Comparison of ENCODE assay signal across 32 cellular contexts in the genomic region with DNA sequence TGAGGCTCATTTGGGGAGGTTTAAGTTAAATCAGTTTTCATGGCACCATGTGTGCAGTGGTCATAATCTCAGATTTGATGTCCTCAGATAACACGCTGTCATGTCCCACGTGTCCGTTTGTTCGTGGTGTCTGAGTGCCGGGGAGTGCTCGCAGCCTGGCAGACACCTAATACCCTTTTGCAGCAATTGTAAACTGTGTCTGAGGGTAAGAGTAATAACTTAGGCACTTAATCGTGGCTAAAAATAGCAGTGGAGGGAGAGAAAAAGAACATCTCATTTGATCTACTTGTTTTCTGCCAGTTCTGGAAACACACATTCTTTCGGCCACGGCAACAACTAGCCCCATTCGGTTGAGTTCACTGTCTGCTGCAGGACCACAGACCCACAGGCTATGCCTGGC. TPM values are rescaled to one million over a fixed set of nuclear protein-coding genes. Genes with fewer than 3 reads are reported as not detected.
A peak's percentile ranks its signal among the peaks of the same experiment; 100 is the strongest.
DNase-seq lines count a peak whose midpoint lies in the region; ATAC-seq and TF ChIP-seq lines count a peak whose summit lies in the region.
"Had no signal": no experiment of that assay in that cellular context is flagged by ENCODE, and none has a peak within 500 bp of the region (broad histone marks: within the 10 kb centered on the region; RNA-seq: fewer than 3 reads in every experiment).

No MANE protein-coding gene starts in this region.

- peak overlapping the region; percentile 56; the same call in 1 of the 2 replicates for H3K27ac ChIP-seq in GM23338 (ENCODE audit: low read depth)
- H3K27ac ChIP-seq in SJCRH30 = peak overlapping the region; percentile 40
- peak overlapping the region in 3 of 4 donors; percentile 31 to 57 (median 37) for H3K27ac ChIP-seq in sigmoid colon
- H3K27ac ChIP-seq: adrenal gland, BLaER1, brain microvascular endothelial cell, PC-9, upper lobe of left lung had no signal

- intact Hi-C loops in sigmoid colon (cut with DNase I) = no loop called here

- no peaks in the 10 kb centered on the region for H3K27me3 ChIP-seq in GM23338 (ENCODE audit: insufficient read depth)
- H3K27me3 ChIP-seq in SJCRH30 = no peaks in the 10 kb centered on the region
- no peaks in the 10 kb centered on the region for H3K27me3 ChIP-seq in sigmoid colon
- H3K27me3 ChIP-seq: adrenal gland, BLaER1, brain microvascular endothelial cell, upper lobe of left lung had no signal

- H3K36me3 ChIP-seq in GM23338 (ENCODE audit: insufficient read depth) = peaks cover 15% of the 10 kb centered on the region
- H3K36me3 ChIP-seq in SJCRH30 = no peaks in the 10 kb centered on the region
- no peaks in the 10 kb centered on the region for H3K36me3 ChIP-seq in sigmoid colon
- H3K36me3 ChIP-seq: adrenal gland, BLaER1, brain microvascular endothelial cell, upper lobe of left lung had no signal

- TF ChIP-seq EP300 in sigmoid colon (IDR thresholded peaks at IDR 0.05) = no peak

- peaks cover 99% of the 10 kb centered on the region for H3K79me2 ChIP-seq in GM23338 (replicated peaks; ENCODE audit: insufficient read depth)

- no peak for TF ChIP-seq POLR2A in sigmoid colon (IDR thresholded peaks at IDR 0.05)

- H3K27ac Mint-ChIP-seq in GM23338 (no peak overlapping the region), progenitor cell of endocrine pancreas (no peak overlapping the region)
- H3K27ac Mint-ChIP-seq: activated CD8-positive, alpha-beta T cell treated with anti-CD3 and anti-CD28 coated beads for 36 hours; activated naive CD4-positive, alpha-beta T cell treated with anti-CD3 and anti-CD28 coated beads, Interleukin-2, amount 10 ng/mL, durations not matched to agents 7 days and 5 days; activated T-helper 1 cell treated with anti-CD3 and anti-CD28 coated beads, Interleukin-12 subunit alpha, Interleukin-12 subunit beta, Interleukin-2, Interleukin-4 antibody, amounts not matched to agents 30 ng/mL and 10 ng/mL and 1 ng/mL, durations not matched to agents 14 hours and 24 hours and 36 hours; immature natural killer cell; memory B cell; stimulated activated memory B cell treated with anti-CD40 and anti-IgM and Interleukin-4, amounts not matched to agents 10 μg/mL and 1 μg/mL and 100 μg/mL, for 72 hours had no signal

- WGBS in sigmoid colon, 2 donors = 77 to 81% methylated on average over 10 of the region's 10 CpGs

- H3K9me2 ChIP-seq in GM23338 (ENCODE audit: insufficient read depth) = no peaks in the 10 kb centered on the region

- peaks cover 4% of the 10 kb centered on the region for H3K27me3 Mint-ChIP-seq in GM23338 (ENCODE audit: insufficient read depth, low read depth, poor library complexity)
- peaks cover 4% of the 10 kb centered on the region for H3K27me3 Mint-ChIP-seq in progenitor cell of endocrine pancreas
- H3K27me3 Mint-ChIP-seq: activated CD8-positive, alpha-beta T cell treated with anti-CD3 and anti-CD28 coated beads for 36 hours; activated naive CD4-positive, alpha-beta T cell treated with anti-CD3 and anti-CD28 coated beads, Interleukin-2, amount 10 ng/mL, durations not matched to agents 7 days and 5 days; memory B cell; stimulated activated memory B cell treated with anti-CD40 and anti-IgM and Interleukin-4, amounts not matched to agents 10 μg/mL and 1 μg/mL and 100 μg/mL, for 72 hours had no signal

- DNase-seq in GM23338 (ENCODE audit: low spot score) = no peak
- DNase-seq in SJCRH30 = peak; percentile 34 to 50
- peak; percentile 45 for DNase-seq in globus pallidus (ENCODE audit: low spot score)
- DNase-seq in sigmoid colon = no peak
- no peak for DNase-seq in effector CD4-positive, alpha-beta T cell
- no peak for DNase-seq in progenitor cell of endocrine pancreas (ENCODE audit: low spot score, unreplicated experiment)
- no peak for DNase-seq in KBM-7
- DNase-seq: activated CD4-positive, alpha-beta T cell treated with anti-CD3 and anti-CD28 coated beads for 1 hour; activated CD8-positive, alpha-beta memory T cell treated with anti-CD3 and anti-CD28 coated beads, Interleukin-2, amount 50 U/mL, for 48 hours; activated CD8-positive, alpha-beta T cell treated with anti-CD3 and anti-CD28 coated beads for 36 hours; activated naive CD4-positive, alpha-beta T cell treated with anti-CD3 and anti-CD28 coated beads, Interleukin-2, amount 10 ng/mL, durations not matched to agents 7 days and 5 days; brain microvascular endothelial cell; DMS153; immature natural killer cell; left colon; MV-4-11; NCI-H1694; NCI-H2227 treated with DMSO at 0.1 percent for 48 hours; NCI-H526; PC-9; upper lobe of left lung had no signal

- ATAC-seq in GM23338 = no peak; the same call in 2 of the 3 replicates
- ATAC-seq in GM18519 (IDR thresholded peaks at IDR 0.05; ENCODE audit: low FRiP score, unreplicated experiment) = no peak
- ATAC-seq: activated CD8-positive, alpha-beta T cell treated with anti-CD3 and anti-CD28 coated beads for 36 hours; GM12878; left colon; sciatic nerve; stimulated activated memory B cell treated with anti-CD40 and anti-IgM and Interleukin-4, amounts not matched to agents 10 μg/mL and 1 μg/mL and 100 μg/mL, for 72 hours had no signal

- 0 out of 2 replicates have a peak, but pooled peaks cover 4% of the 10 kb centered on the region for H3F3A ChIP-seq in GM23338 (replicated peaks; ENCODE audit: low read depth)

- peaks cover 36% of the 10 kb centered on the region for H4K20me1 ChIP-seq in GM23338 (replicated peaks; ENCODE audit: insufficient read depth)
- H4K20me1 ChIP-seq: BLaER1 had no signal

- H3K9me3 ChIP-seq in SJCRH30 (replicated peaks) = no peaks in the 10 kb centered on the region
- no peaks in the 10 kb centered on the region for H3K9me3 ChIP-seq in sigmoid colon
- H3K9me3 ChIP-seq: adrenal gland, BLaER1, upper lobe of left lung had no signal

- peaks cover 32% of the 10 kb centered on the region for H3K4me1 ChIP-seq in GM23338 (ENCODE audit: insufficient read depth)
- H3K4me1 ChIP-seq in SJCRH30 = peaks cover 14% of the 10 kb centered on the region
- peaks cover 0 to 17% (median 3%) of the 10 kb centered on the region in 4 donors for H3K4me1 ChIP-seq in sigmoid colon
- H3K4me1 ChIP-seq: adrenal gland, BLaER1, upper lobe of left lung had no signal

- no peak overlapping the region for H3K4me3 ChIP-seq in GM23338
- H3K4me3 ChIP-seq in SJCRH30 = peak overlapping the region; percentile 29
- H3K4me3 ChIP-seq in sigmoid colon = no peak overlapping the region
- H3K4me3 ChIP-seq: adrenal gland, BLaER1, GM12878, PC-9, upper lobe of left lung had no signal

- TF ChIP-seq CTCF in GM23338 (conservative IDR thresholded peaks at IDR 0.05; ENCODE audit: low read depth in 2 of 2) (no peak), sigmoid colon (IDR thresholded peaks at IDR 0.05) (no peak), progenitor cell of endocrine pancreas (IDR thresholded peaks at IDR 0.05; ENCODE audit: unreplicated experiment) (no peak)

- H2AFZ ChIP-seq in GM23338 = no peak overlapping the region
- H2AFZ ChIP-seq: PC-9 had no signal

- H3K36me3 Mint-ChIP-seq in GM23338 (ENCODE audit: low read depth) (peaks cover 52% of the 10 kb centered on the region), progenitor cell of endocrine pancreas (ENCODE audit: insufficient read depth) (no peaks in the 10 kb centered on the region)
- H3K36me3 Mint-ChIP-seq: activated naive CD4-positive, alpha-beta T cell treated with anti-CD3 and anti-CD28 coated beads, Interleukin-2, amount 10 ng/mL, durations not matched to agents 7 days and 5 days; immature natural killer cell; memory B cell; stimulated activated memory B cell treated with anti-CD40 and anti-IgM and Interleukin-4, amounts not matched to agents 10 μg/mL and 1 μg/mL and 100 μg/mL, for 72 hours had no signal

- in situ Hi-C loops in KBM-7 (cut with MboI; ENCODE audit: low pct_unique_long_range_greater_than_20kb, low sequenced_read_pairs) = no loop called here

- H3K4me2 ChIP-seq in GM23338 = no peak overlapping the region
- H3K4me2 ChIP-seq: BLaER1, PC-9 had no signal

- H3K4me1 Mint-ChIP-seq in GM23338 (peaks cover 22% of the 10 kb centered on the region), progenitor cell of endocrine pancreas (ENCODE audit: low read depth) (no peaks in the 10 kb centered on the region)
- H3K4me1 Mint-ChIP-seq: activated naive CD4-positive, alpha-beta T cell treated with anti-CD3 and anti-CD28 coated beads, Interleukin-2, amount 10 ng/mL, durations not matched to agents 7 days and 5 days; immature natural killer cell; memory B cell; stimulated activated memory B cell treated with anti-CD40 and anti-IgM and Interleukin-4, amounts not matched to agents 10 μg/mL and 1 μg/mL and 100 μg/mL, for 72 hours had no signal

- no peaks in the 10 kb centered on the region; the same call in 2 of the 3 replicates for H3K9me3 Mint-ChIP-seq in GM23338
- peaks cover 3% of the 10 kb centered on the region for H3K9me3 Mint-ChIP-seq in progenitor cell of endocrine pancreas (ENCODE audit: low read depth)
- H3K9me3 Mint-ChIP-seq: activated CD8-positive, alpha-beta T cell treated with anti-CD3 and anti-CD28 coated beads for 36 hours had no signal

- H3K4me3 Mint-ChIP-seq in GM23338 (no peak overlapping the region), progenitor cell of endocrine pancreas (ENCODE audit: low read depth) (no peak overlapping the region)
- H3K4me3 Mint-ChIP-seq: activated CD8-positive, alpha-beta T cell treated with anti-CD3 and anti-CD28 coated beads for 36 hours; activated naive CD4-positive, alpha-beta T cell treated with anti-CD3 and anti-CD28 coated beads, Interleukin-2, amount 10 ng/mL, durations not matched to agents 7 days and 5 days; activated T-helper 1 cell treated with anti-CD3 and anti-CD28 coated beads, Interleukin-12 subunit alpha, Interleukin-12 subunit beta, Interleukin-2, Interleukin-4 antibody, amounts not matched to agents 30 ng/mL and 10 ng/mL and 1 ng/mL, durations not matched to agents 14 hours and 24 hours and 36 hours; immature natural killer cell; memory B cell; stimulated activated memory B cell treated with anti-CD40 and anti-IgM and Interleukin-4, amounts not matched to agents 10 μg/mL and 1 μg/mL and 100 μg/mL, for 72 hours had no signal

TF ChIP-seq in GM23338, 12 proteins besides CTCF, POLR2A, EP300 and RAD21:
- no peak for TF ChIP-seq POLR2AphosphoS5 (IDR thresholded peaks at IDR 0.05; ENCODE audit: low read depth)
- TF ChIP-seq EZH2phosphoT487 (IDR thresholded peaks at IDR 0.05; ENCODE audit: unreplicated experiment) = no peak
- TF ChIP-seq ZNF331 (CRISPR knock-in tag; IDR thresholded peaks at IDR 0.05; ENCODE audit: low read depth) = no peak
TF ChIP-seq in GM23338: peak in this region for 0.

RNA-seq across cellular contexts. Expression of gene ADCY2, which starts 16.4 kb away (rescaled TPM):
- total RNA-seq in GM23338 (2014; rRNA removed; shearing (Covaris generic)) = 49.3 and 74.9 TPM in 2 replicates
- polyA plus RNA-seq in GM23338 (2016; fragmentation: Nextera tagmentation; extraction: Ambion mirVana) = 20.0 and 23.8 TPM in 2 replicates
- 6.5 and 9.6 TPM in 2 replicates for total RNA-seq in SJCRH30 (2014; rRNA removed; shearing (Covaris generic))
- total RNA-seq in sigmoid colon = 1 to 10 TPM; 4.3 to 9.5 (median 5.1) TPM
- polyA plus RNA-seq in sigmoid colon = 1 to 10 TPM in 1 of 3 donors, under 1 TPM in 2; 0.69 to 7.2 (median 0.90) TPM
- total RNA-seq in progenitor cell of endocrine pancreas = 4.5 and 8.7 TPM in 2 replicates
- total RNA-seq: activated CD8-positive, alpha-beta T cell treated with anti-CD3 and anti-CD28 coated beads for 36 hours; activated T-helper 1 cell treated with anti-CD3 and anti-CD28 coated beads, Interleukin-12 subunit alpha, Interleukin-12 subunit beta, Interleukin-2, Interleukin-4 antibody, amounts not matched to agents 30 ng/mL and 10 ng/mL and 1 ng/mL, durations not matched to agents 14 hours and 24 hours and 36 hours; LHCN-M2; PC-9; T-helper 2 cell treated with Interferon-gamma antibody and Interleukin-4, amounts not matched to agents 100 ng/mL and 5 ng/mL, for 36 hours had no signal
- polyA plus RNA-seq: AG04450, immature natural killer cell had no signal

Comparison
In these comparisons a context has a peak if more than half of its experiments do, and no peak if none do; other contexts are left out.
1. DNase-seq: peak in SJCRH30 (2 of 2) and globus pallidus (single experiment); none in GM23338 (single experiment), sigmoid colon (single experiment), effector CD4-positive, alpha-beta T cell (single experiment), progenitor cell of endocrine pancreas (single experiment) and KBM-7 (single experiment).
2. Peak in every context shown above with its lines, with median percentiles within 50 percentile points of each other: H3K27ac ChIP-seq.